In genomic region chr20:36407196-36407733, GRCh38 we compare ENCODE assay signal across 2 cellular contexts.
TF ChIP-seq lines count a peak whose summit lies in the region.

No MANE protein-coding gene starts in this region.

TF ChIP-seq in IMR-90, 13 proteins besides CTCF, POLR2A, EP300 and RAD21:
- TF ChIP-seq CEBPB (IDR thresholded peaks at IDR 0.05; ENCODE audit: low read depth, low read length) (no peak), CHD1 (IDR thresholded peaks at IDR 0.05; ENCODE audit: low read depth, low read length) (no peak), USF2 (IDR thresholded peaks at IDR 0.05; ENCODE audit: low read depth, low read length) (no peak), MAZ (IDR thresholded peaks at IDR 0.05; ENCODE audit: borderline replicate concordance, low read depth, low read length) (no peak), BHLHE40 (IDR thresholded peaks at IDR 0.05; ENCODE audit: low read depth, low read length) (no peak), MXI1 (IDR thresholded peaks at IDR 0.05; ENCODE audit: borderline replicate concordance, low read depth, low read length) (no peak), SMC3 (IDR thresholded peaks at IDR 0.05; ENCODE audit: low read depth, low read length) (no peak), RCOR1 (IDR thresholded peaks at IDR 0.05; ENCODE audit: insufficient replicate concordance, low read length) (no peak), RFX5 (IDR thresholded peaks at IDR 0.05; ENCODE audit: low read depth, low read length) (no peak), MAFK (IDR thresholded peaks at IDR 0.05; ENCODE audit: low read depth, low read length) (no peak), FOS (IDR thresholded peaks at IDR 0.05; ENCODE audit: low read depth, low read length) (no peak), NFE2L2 (IDR thresholded peaks at IDR 0.05; ENCODE audit: low read depth, low read length) (no peak), ELK1 (IDR thresholded peaks at IDR 0.05; ENCODE audit: borderline replicate concordance, low read depth, low read length) (no peak)
TF ChIP-seq in IMR-90: peak in this region for 0.

TF ChIP-seq in GM23338, 12 proteins besides CTCF, POLR2A, EP300 and RAD21:
- TF ChIP-seq REST (IDR thresholded peaks at IDR 0.05; ENCODE audit: unreplicated experiment) (no peak), CREB1 (CRISPR knock-in tag; IDR thresholded peaks at IDR 0.05; ENCODE audit: low read depth) (no peak), EZH2 (IDR thresholded peaks at IDR 0.05; ENCODE audit: low read depth, unreplicated experiment) (no peak), EZH2phosphoT487 (IDR thresholded peaks at IDR 0.05; ENCODE audit: unreplicated experiment) (no peak), POLR2AphosphoS5 (IDR thresholded peaks at IDR 0.05; ENCODE audit: low read depth) (no peak), ETS1 (IDR thresholded peaks at IDR 0.05) (no peak), STAT1 (IDR thresholded peaks at IDR 0.05; ENCODE audit: unreplicated experiment) (no peak), ZNF114 (CRISPR knock-in tag; IDR thresholded peaks at IDR 0.05) (no peak), JUNB (IDR thresholded peaks at IDR 0.05; ENCODE audit: unreplicated experiment) (no peak), ZNF462 (CRISPR knock-in tag; IDR thresholded peaks at IDR 0.05) (no peak), NANOG (IDR thresholded peaks at IDR 0.05; ENCODE audit: borderline replicate concordance) (no peak), ZNF331 (CRISPR knock-in tag; IDR thresholded peaks at IDR 0.05; ENCODE audit: low read depth) (no peak)
